8 cellular contexts compared by ENCODE assay signal in the genomic region with DNA sequence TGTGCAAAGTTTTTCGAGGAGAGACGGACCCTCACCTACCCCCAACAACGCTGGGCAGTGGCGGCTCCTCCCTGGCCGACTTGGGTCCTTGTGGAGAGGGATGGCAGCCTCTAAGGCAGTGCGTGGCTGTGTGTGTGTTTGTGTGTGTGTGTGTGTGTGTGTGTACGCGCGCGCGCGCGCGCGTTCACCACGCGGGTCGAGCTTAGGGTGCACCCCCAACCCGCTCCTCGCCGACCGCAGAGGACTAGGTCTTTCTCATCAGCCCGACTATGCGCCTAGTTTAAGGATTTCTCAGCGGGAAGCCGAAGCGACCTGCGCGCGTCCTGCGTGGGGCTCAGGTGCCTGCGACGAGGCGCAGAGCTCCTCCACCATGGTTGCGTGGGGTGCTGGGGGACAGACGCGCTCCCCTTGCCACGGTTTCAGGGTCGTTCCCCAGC. TPM values are rescaled to one million over a fixed set of nuclear protein-coding genes. Genes with fewer than 3 reads are reported as not detected.
DNase-seq lines count a peak whose midpoint lies in the region; ATAC-seq lines count a peak whose summit lies in the region.

No MANE protein-coding gene starts in this region.

- H3K27me3 ChIP-seq in adipocyte (replicated peaks; ENCODE audit: control insufficient read depth, insufficient read depth, low read length) (no peaks in the 10 kb centered on the region), iPS-18a (ENCODE audit: control insufficient read depth, insufficient read depth, low read length) (peaks cover 4% of the 10 kb centered on the region), skeletal muscle satellite cell (ENCODE audit: control insufficient read depth, insufficient read depth, low read length) (peaks cover 9% of the 10 kb centered on the region)

- DNase-seq in activated CD4-positive, alpha-beta T cell treated with anti-CD3 and anti-CD28 coated beads, Interleukin-2, amount 10 ng/mL, durations not matched to agents 24 days and 14 days = no peak
- no peak for DNase-seq in activated CD4-positive, alpha-beta T cell treated with anti-CD3 and anti-CD28 coated beads for 4 hours
- no peak for DNase-seq in adipocyte (ENCODE audit: low read depth)
- DNase-seq in NOMO-1 treated with dmso at 0.1 percent for 144 hours (lab: John Stamatoyannopoulos, UW; ENCODE audit: unreplicated experiment) = no peak

- H3K4me3 Mint-ChIP-seq in activated CD4-positive, alpha-beta T cell treated with anti-CD3 and anti-CD28 coated beads, Interleukin-2, amount 10 ng/mL, durations not matched to agents 24 days and 14 days = peak overlapping the region; percentile 72

- intact Hi-C loops in activated CD4-positive, alpha-beta T cell treated with anti-CD3 and anti-CD28 coated beads, Interleukin-2, amount 10 ng/mL, durations not matched to agents 24 days and 14 days (cut with micrococcal nuclease) = no loop called here

- H3K27me3 Mint-ChIP-seq in activated CD4-positive, alpha-beta T cell treated with anti-CD3 and anti-CD28 coated beads, Interleukin-2, amount 10 ng/mL, durations not matched to agents 24 days and 14 days = peaks cover 83% of the 10 kb centered on the region

- no peak for ATAC-seq in GM18873 (IDR thresholded peaks at IDR 0.05; ENCODE audit: low FRiP score, unreplicated experiment)
- ATAC-seq in HG02763 (IDR thresholded peaks at IDR 0.05; ENCODE audit: unreplicated experiment) = no peak

- H3K9ac ChIP-seq in adipocyte (ENCODE audit: low read length) (peak overlapping the region; percentile 92), iPS-18a (ENCODE audit: low read length) (peak overlapping the region; percentile 64), skeletal muscle satellite cell (ENCODE audit: low read depth, low read length) (peak overlapping the region; percentile 72)

- H3K4me2 ChIP-seq in skeletal muscle satellite cell (ENCODE audit: low read length) = peak overlapping the region; percentile 91

- H3K27ac ChIP-seq in iPS-18a (ENCODE audit: low read length) = no peak overlapping the region

- H3K4me1 ChIP-seq in adipocyte (ENCODE audit: control insufficient read depth, insufficient read depth, low read length) = peaks cover 28% of the 10 kb centered on the region
- peaks cover 33% of the 10 kb centered on the region for H3K4me1 ChIP-seq in iPS-18a (ENCODE audit: control insufficient read depth, low read depth, low read length)
- peaks cover 17% of the 10 kb centered on the region for H3K4me1 ChIP-seq in skeletal muscle satellite cell (ENCODE audit: control insufficient read depth, insufficient read depth, low read length)

- H3K9me3 Mint-ChIP-seq in activated CD4-positive, alpha-beta T cell treated with anti-CD3 and anti-CD28 coated beads, Interleukin-2, amount 10 ng/mL, durations not matched to agents 24 days and 14 days = no peaks in the 10 kb centered on the region

- H3K9me3 ChIP-seq in adipocyte (ENCODE audit: control insufficient read depth, low read length) = no peaks in the 10 kb centered on the region
- no peaks in the 10 kb centered on the region for H3K9me3 ChIP-seq in iPS-18a (ENCODE audit: control insufficient read depth, low read depth, low read length)
- no peaks in the 10 kb centered on the region for H3K9me3 ChIP-seq in skeletal muscle satellite cell (replicated peaks; ENCODE audit: low read length)

- H3K27ac Mint-ChIP-seq in activated CD4-positive, alpha-beta T cell treated with anti-CD3 and anti-CD28 coated beads, Interleukin-2, amount 10 ng/mL, durations not matched to agents 24 days and 14 days = no peak overlapping the region

- peak overlapping the region; percentile 98 for H3K4me3 ChIP-seq in adipocyte (ENCODE audit: low read length)
- peak overlapping the region; percentile 83 for H3K4me3 ChIP-seq in iPS-18a (ENCODE audit: low read length)
- peak overlapping the region; percentile 96 for H3K4me3 ChIP-seq in skeletal muscle satellite cell (ENCODE audit: low read length)

- H3K36me3 ChIP-seq in adipocyte (ENCODE audit: control insufficient read depth, insufficient read depth, low read length, severe bottlenecking) (no peaks in the 10 kb centered on the region), iPS-18a (ENCODE audit: control insufficient read depth, low read depth, low read length) (no peaks in the 10 kb centered on the region), skeletal muscle satellite cell (ENCODE audit: insufficient read depth, low read length) (no peaks in the 10 kb centered on the region)

- peaks cover 9% of the 10 kb centered on the region for H3K4me1 Mint-ChIP-seq in activated CD4-positive, alpha-beta T cell treated with anti-CD3 and anti-CD28 coated beads, Interleukin-2, amount 10 ng/mL, durations not matched to agents 24 days and 14 days

- H3K36me3 Mint-ChIP-seq in activated CD4-positive, alpha-beta T cell treated with anti-CD3 and anti-CD28 coated beads, Interleukin-2, amount 10 ng/mL, durations not matched to agents 24 days and 14 days (ENCODE audit: low read depth) = no peaks in the 10 kb centered on the region

RNA-seq across cellular contexts. Expression of a gene that starts 0.9 kb away (rescaled TPM):
- 0.17 TPM in 1 of 2 replicates, not detected in the other for total RNA-seq in activated CD4-positive, alpha-beta T cell treated with anti-CD3 and anti-CD28 coated beads, Interleukin-2, amount 10 ng/mL, durations not matched to agents 24 days and 14 days
- total RNA-seq in skeletal muscle satellite cell (2012; rRNA removed) = 8.1 and 12.0 TPM in 2 replicates
